ENCODE assay signal across 8 cellular contexts in the genomic region with DNA sequence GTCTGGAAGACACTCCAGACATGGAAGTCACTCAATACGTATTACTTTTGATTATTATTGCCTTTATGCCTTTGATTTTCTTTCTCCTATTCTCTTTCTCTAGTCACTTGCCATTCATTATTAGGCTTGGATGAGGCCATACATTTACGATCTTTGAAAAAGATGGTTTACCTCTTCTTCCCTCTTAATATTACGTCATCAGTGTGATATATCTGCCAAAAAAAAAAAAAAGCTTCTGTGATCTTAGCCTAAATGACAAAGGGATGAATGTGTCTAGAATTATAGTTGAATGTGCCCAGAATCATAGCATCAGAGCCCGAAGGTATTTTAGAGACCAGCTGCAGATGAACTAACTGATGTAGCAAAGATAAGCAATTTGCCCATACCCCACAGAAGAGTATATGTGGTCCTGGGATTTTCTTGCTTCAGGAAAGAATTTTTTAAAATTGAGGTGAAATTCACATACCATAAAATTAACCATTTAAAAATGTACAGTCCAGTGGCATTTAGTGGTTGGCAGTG.
"Had no signal": no experiment of that assay in that cellular context is flagged by ENCODE, and none has a peak within 500 bp of the region (broad histone marks: within the 10 kb centered on the region; RNA-seq: fewer than 3 reads in every experiment).

No MANE protein-coding gene starts in this region.

- ATAC-seq: GM23338 had no signal

- FAIRE-seq: H1, H54, HTR-8/SVneo had no signal

- H3K9me3 Mint-ChIP-seq: GM23338 had no signal

- H3K27ac ChIP-seq: KMS-11 had no signal

- H3K27ac Mint-ChIP-seq: GM23338, H9 had no signal

- H2AFZ ChIP-seq: GM23338 had no signal

- DNase-seq: H9, HCEC 1CT, KBM-7 had no signal

- H3K4me2 ChIP-seq: GM23338, KMS-11 had no signal

- H3K4me3 Mint-ChIP-seq: GM23338, H9 had no signal

- H3K4me3 ChIP-seq: GM23338 had no signal

- H3K4me1 Mint-ChIP-seq: GM23338 had no signal

- H3K9ac ChIP-seq: KMS-11 had no signal
